In genomic region chr19:11256189-11256588, GRCh38 we compare ENCODE assay signal across 1 cellular context.
TF ChIP-seq lines count a peak whose summit lies in the region.

No MANE protein-coding gene starts in this region.

TF ChIP-seq in GM12878, 131 proteins besides CTCF, POLR2A, EP300 and RAD21:
- TF ChIP-seq CHD4 (IDR thresholded peaks at IDR 0.05): no peak
- TF ChIP-seq, protein P1, sequence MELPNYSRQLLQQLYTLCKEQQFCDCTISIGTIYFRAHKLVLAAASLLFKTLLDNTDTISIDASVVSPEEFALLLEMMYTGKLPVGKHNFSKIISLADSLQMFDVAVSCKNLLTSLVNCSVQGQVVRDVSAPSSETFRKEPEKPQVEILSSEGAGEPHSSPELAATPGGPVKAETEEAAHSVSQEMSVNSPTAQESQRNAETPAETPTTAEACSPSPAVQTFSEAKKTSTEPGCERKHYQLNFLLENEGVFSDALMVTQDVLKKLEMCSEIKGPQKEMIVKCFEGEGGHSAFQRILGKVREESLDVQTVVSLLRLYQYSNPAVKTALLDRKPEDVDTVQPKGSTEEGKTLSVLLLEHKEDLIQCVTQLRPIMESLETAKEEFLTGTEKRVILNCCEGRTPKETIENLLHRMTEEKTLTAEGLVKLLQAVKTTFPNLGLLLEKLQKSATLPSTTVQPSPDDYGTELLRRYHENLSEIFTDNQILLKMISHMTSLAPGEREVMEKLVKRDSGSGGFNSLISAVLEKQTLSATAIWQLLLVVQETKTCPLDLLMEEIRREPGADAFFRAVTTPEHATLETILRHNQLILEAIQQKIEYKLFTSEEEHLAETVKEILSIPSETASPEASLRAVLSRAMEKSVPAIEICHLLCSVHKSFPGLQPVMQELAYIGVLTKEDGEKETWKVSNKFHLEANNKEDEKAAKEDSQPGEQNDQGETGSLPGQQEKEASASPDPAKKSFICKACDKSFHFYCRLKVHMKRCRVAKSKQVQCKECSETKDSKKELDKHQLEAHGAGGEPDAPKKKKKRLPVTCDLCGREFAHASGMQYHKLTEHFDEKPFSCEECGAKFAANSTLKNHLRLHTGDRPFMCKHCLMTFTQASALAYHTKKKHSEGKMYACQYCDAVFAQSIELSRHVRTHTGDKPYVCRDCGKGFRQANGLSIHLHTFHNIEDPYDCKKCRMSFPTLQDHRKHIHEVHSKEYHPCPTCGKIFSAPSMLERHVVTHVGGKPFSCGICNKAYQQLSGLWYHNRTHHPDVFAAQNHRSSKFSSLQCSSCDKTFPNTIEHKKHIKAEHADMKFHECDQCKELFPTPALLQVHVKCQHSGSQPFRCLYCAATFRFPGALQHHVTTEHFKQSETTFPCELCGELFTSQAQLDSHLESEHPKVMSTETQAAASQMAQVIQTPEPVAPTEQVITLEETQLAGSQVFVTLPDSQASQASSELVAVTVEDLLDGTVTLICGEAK (IDR thresholded peaks at IDR 0.05; ENCODE audit: borderline replicate concordance): no peak
- TF ChIP-seq JUNB (IDR thresholded peaks at IDR 0.05): no peak
- TF ChIP-seq SMARCA5 (IDR thresholded peaks at IDR 0.05): no peak
- TF ChIP-seq, protein P2, sequence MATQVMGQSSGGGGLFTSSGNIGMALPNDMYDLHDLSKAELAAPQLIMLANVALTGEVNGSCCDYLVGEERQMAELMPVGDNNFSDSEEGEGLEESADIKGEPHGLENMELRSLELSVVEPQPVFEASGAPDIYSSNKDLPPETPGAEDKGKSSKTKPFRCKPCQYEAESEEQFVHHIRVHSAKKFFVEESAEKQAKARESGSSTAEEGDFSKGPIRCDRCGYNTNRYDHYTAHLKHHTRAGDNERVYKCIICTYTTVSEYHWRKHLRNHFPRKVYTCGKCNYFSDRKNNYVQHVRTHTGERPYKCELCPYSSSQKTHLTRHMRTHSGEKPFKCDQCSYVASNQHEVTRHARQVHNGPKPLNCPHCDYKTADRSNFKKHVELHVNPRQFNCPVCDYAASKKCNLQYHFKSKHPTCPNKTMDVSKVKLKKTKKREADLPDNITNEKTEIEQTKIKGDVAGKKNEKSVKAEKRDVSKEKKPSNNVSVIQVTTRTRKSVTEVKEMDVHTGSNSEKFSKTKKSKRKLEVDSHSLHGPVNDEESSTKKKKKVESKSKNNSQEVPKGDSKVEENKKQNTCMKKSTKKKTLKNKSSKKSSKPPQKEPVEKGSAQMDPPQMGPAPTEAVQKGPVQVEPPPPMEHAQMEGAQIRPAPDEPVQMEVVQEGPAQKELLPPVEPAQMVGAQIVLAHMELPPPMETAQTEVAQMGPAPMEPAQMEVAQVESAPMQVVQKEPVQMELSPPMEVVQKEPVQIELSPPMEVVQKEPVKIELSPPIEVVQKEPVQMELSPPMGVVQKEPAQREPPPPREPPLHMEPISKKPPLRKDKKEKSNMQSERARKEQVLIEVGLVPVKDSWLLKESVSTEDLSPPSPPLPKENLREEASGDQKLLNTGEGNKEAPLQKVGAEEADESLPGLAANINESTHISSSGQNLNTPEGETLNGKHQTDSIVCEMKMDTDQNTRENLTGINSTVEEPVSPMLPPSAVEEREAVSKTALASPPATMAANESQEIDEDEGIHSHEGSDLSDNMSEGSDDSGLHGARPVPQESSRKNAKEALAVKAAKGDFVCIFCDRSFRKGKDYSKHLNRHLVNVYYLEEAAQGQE (IDR thresholded peaks at IDR 0.05; ENCODE audit: low read depth, low read length): no peak
- TF ChIP-seq CHD1 (IDR thresholded peaks at IDR 0.05; ENCODE audit: low read depth, low read length): no peak
- no peak for TF ChIP-seq SREBF1 (IDR thresholded peaks at IDR 0.05; ENCODE audit: low read length)
- TF ChIP-seq RELB (IDR thresholded peaks at IDR 0.05; ENCODE audit: low read depth): no peak
- no peak for TF ChIP-seq BCL11A (IDR thresholded peaks at IDR 0.05; ENCODE audit: low read depth, low read length)
- no peak for TF ChIP-seq PBX3 (IDR thresholded peaks at IDR 0.05; ENCODE audit: insufficient replicate concordance, low read depth, low read length)
